In genomic region chr2:218033590-218034496, GRCh38 we compare ENCODE assay signal across 10 cellular contexts. TPM values are rescaled to one million over a fixed set of nuclear protein-coding genes. Genes with fewer than 3 reads are reported as not detected.
DNase-seq lines count a peak whose midpoint lies in the region; ATAC-seq, FAIRE-seq and TF ChIP-seq lines count a peak whose summit lies in the region.
"Had no signal": no experiment of that assay in that cellular context is flagged by ENCODE, and none has a peak within 500 bp of the region (broad histone marks: within the 10 kb centered on the region; RNA-seq: fewer than 3 reads in every experiment).

No MANE protein-coding gene starts in this region.

- CTCF ChIA-PET in activated CD4-positive, alpha-beta memory T cell treated with anti-CD3 and anti-CD28 coated beads, Interleukin-2, amount 10 ng/mL, durations not matched to agents 7 days and 5 days (lab: Charles Lee) = interaction anchor here (0.5 to 1.6 kb wide), 4 partner anchors 15 to 284 kb away, joined by 3 to 5 read pairs (median 4); partner anchors contain the start of gene RUFY4
- CTCF ChIA-PET in activated CD4-positive, alpha-beta memory T cell treated with anti-CD3 and anti-CD28 coated beads for 36 hours (lab: Charles Lee) = interaction anchor here (0.6 to 3.0 kb wide), 12 partner anchors 9 to 270 kb away, joined by 3 to 21 read pairs (median 4); partner anchors contain the start of gene RUFY4

- H3K36me3 ChIP-seq in iPS-20b (ENCODE audit: insufficient read depth, low read depth, low read length) (no peaks in the 10 kb centered on the region), subcutaneous abdominal adipose tissue (ENCODE audit: control insufficient read depth in 5 of 5, insufficient read depth in 5 of 5, low read length in 5 of 5) (no peaks in the 10 kb centered on the region)
- H3K36me3 ChIP-seq: gastrocnemius medialis had no signal

- H3K27ac ChIP-seq in iPS-20b (ENCODE audit: low read length) = no peak overlapping the region
- no peak overlapping the region for H3K27ac ChIP-seq in subcutaneous abdominal adipose tissue (ENCODE audit: low read depth, low read length)
- H3K27ac ChIP-seq: gastrocnemius medialis had no signal

- peak; percentile 15 for DNase-seq in activated CD4-positive, alpha-beta memory T cell treated with anti-CD3 and anti-CD28 coated beads, Interleukin-2, amount 10 ng/mL, durations not matched to agents 7 days and 5 days
- no peak for DNase-seq in activated CD4-positive, alpha-beta memory T cell treated with anti-CD3 and anti-CD28 coated beads for 36 hours
- DNase-seq in T-helper 17 cell (no peak), HTR-8/SVneo (ENCODE audit: insufficient read length, low spot score) (no peak), NCI-H2081 (lab: John Stamatoyannopoulos, UW) (no peak)

- no peaks in the 10 kb centered on the region for H3K9me3 Mint-ChIP-seq in activated CD4-positive, alpha-beta memory T cell treated with anti-CD3 and anti-CD28 coated beads, Interleukin-2, amount 10 ng/mL, durations not matched to agents 7 days and 5 days
- no peaks in the 10 kb centered on the region for H3K9me3 Mint-ChIP-seq in activated CD4-positive, alpha-beta memory T cell treated with anti-CD3 and anti-CD28 coated beads for 36 hours

- no peaks in the 10 kb centered on the region for H3K9me3 ChIP-seq in T-helper 17 cell (ENCODE audit: control insufficient read depth, low read length, poor library complexity, severe bottlenecking)
- no peaks in the 10 kb centered on the region for H3K9me3 ChIP-seq in iPS-20b (ENCODE audit: insufficient read depth, low read depth, low read length)
- H3K9me3 ChIP-seq in subcutaneous abdominal adipose tissue (ENCODE audit: control insufficient read depth in 5 of 5, low read length in 5 of 5) = no peaks in the 10 kb centered on the region
- H3K9me3 ChIP-seq: gastrocnemius medialis had no signal

- POLR2A ChIA-PET in activated CD4-positive, alpha-beta memory T cell treated with anti-CD3 and anti-CD28 coated beads, Interleukin-2, amount 10 ng/mL, durations not matched to agents 7 days and 5 days (lab: Charles Lee) = interaction anchor here (1.1 to 1.5 kb wide), 2 partner anchors 8 to 10 kb away, joined by 3 to 4 read pairs; no protein-coding TSS in a partner anchor
- POLR2A ChIA-PET in activated CD4-positive, alpha-beta memory T cell treated with anti-CD3 and anti-CD28 coated beads for 36 hours (lab: Charles Lee) = no interaction called here

- H3K27ac Mint-ChIP-seq in activated CD4-positive, alpha-beta memory T cell treated with anti-CD3 and anti-CD28 coated beads, Interleukin-2, amount 10 ng/mL, durations not matched to agents 7 days and 5 days = no peak overlapping the region
- H3K27ac Mint-ChIP-seq in activated CD4-positive, alpha-beta memory T cell treated with anti-CD3 and anti-CD28 coated beads for 36 hours = no peak overlapping the region
- peak overlapping the region; percentile 77 for H3K27ac Mint-ChIP-seq in T-helper 17 cell

- no peak overlapping the region for H3K9ac ChIP-seq in iPS-20b (ENCODE audit: low read depth, low read length)
- H3K9ac ChIP-seq in subcutaneous abdominal adipose tissue (ENCODE audit: low read length in 5 of 5) = peak overlapping the region in 1 of 5 donors; percentile 15

- TF ChIP-seq POLR2A in GM18505 (IDR thresholded peaks at IDR 0.05; ENCODE audit: borderline replicate concordance, extremely low read depth, insufficient read depth, insufficient read length) = no peak

- intact Hi-C loops in activated CD4-positive, alpha-beta memory T cell treated with anti-CD3 and anti-CD28 coated beads for 36 hours (cut with micrococcal nuclease) = loop anchor here (1.0 to 5.0 kb wide), 2 partner anchors 47 to 244 kb away; no protein-coding TSS in a partner anchor

- no peaks in the 10 kb centered on the region for H3K36me3 Mint-ChIP-seq in activated CD4-positive, alpha-beta memory T cell treated with anti-CD3 and anti-CD28 coated beads, Interleukin-2, amount 10 ng/mL, durations not matched to agents 7 days and 5 days (ENCODE audit: low read depth)
- H3K36me3 Mint-ChIP-seq in activated CD4-positive, alpha-beta memory T cell treated with anti-CD3 and anti-CD28 coated beads for 36 hours = no peaks in the 10 kb centered on the region
- no peaks in the 10 kb centered on the region for H3K36me3 Mint-ChIP-seq in T-helper 17 cell (ENCODE audit: low read depth)

- H3K4me3 ChIP-seq in iPS-20b (ENCODE audit: low read length) (peak overlapping the region; percentile 69), subcutaneous abdominal adipose tissue (ENCODE audit: low read depth in 1 of 5, low read length in 5 of 5) (peak overlapping the region in 3 of 5 donors; percentile 32 to 58 (median 54))

- peak overlapping the region; percentile 69 for H3K4me3 Mint-ChIP-seq in activated CD4-positive, alpha-beta memory T cell treated with anti-CD3 and anti-CD28 coated beads, Interleukin-2, amount 10 ng/mL, durations not matched to agents 7 days and 5 days
- no peak overlapping the region for H3K4me3 Mint-ChIP-seq in activated CD4-positive, alpha-beta memory T cell treated with anti-CD3 and anti-CD28 coated beads for 36 hours
- peak overlapping the region; percentile 84 for H3K4me3 Mint-ChIP-seq in T-helper 17 cell

- H3K27me3 ChIP-seq in iPS-20b (ENCODE audit: insufficient read depth, low read length) (peaks cover 40% of the 10 kb centered on the region), subcutaneous abdominal adipose tissue (ENCODE audit: control insufficient read depth in 5 of 5, insufficient read depth in 4 of 5, low read length in 5 of 5) (peaks cover 0 to 6% (median 0%) of the 10 kb centered on the region in 5 donors)
- H3K27me3 ChIP-seq: gastrocnemius medialis had no signal

- H3K4me1 ChIP-seq in iPS-20b (ENCODE audit: insufficient read depth, low read length) (no peaks in the 10 kb centered on the region), subcutaneous abdominal adipose tissue (ENCODE audit: control insufficient read depth in 5 of 5, insufficient read depth in 5 of 5, low read length in 5 of 5) (peaks cover 2 to 49% (median 41%) of the 10 kb centered on the region in 5 donors)

- no peak for FAIRE-seq in HTR-8/SVneo (lab: Jason Lieb, UNC)

- ATAC-seq in T-helper 17 cell (peak; percentile 13), GM18505 (IDR thresholded peaks at IDR 0.05; ENCODE audit: unreplicated experiment) (no peak)

- H3K27me3 Mint-ChIP-seq in activated CD4-positive, alpha-beta memory T cell treated with anti-CD3 and anti-CD28 coated beads, Interleukin-2, amount 10 ng/mL, durations not matched to agents 7 days and 5 days = peaks cover 4% of the 10 kb centered on the region
- no peaks in the 10 kb centered on the region for H3K27me3 Mint-ChIP-seq in activated CD4-positive, alpha-beta memory T cell treated with anti-CD3 and anti-CD28 coated beads for 36 hours
- peaks cover 4% of the 10 kb centered on the region for H3K27me3 Mint-ChIP-seq in T-helper 17 cell

- peaks cover 23% of the 10 kb centered on the region for H3K4me1 Mint-ChIP-seq in activated CD4-positive, alpha-beta memory T cell treated with anti-CD3 and anti-CD28 coated beads, Interleukin-2, amount 10 ng/mL, durations not matched to agents 7 days and 5 days
- H3K4me1 Mint-ChIP-seq in activated CD4-positive, alpha-beta memory T cell treated with anti-CD3 and anti-CD28 coated beads for 36 hours (ENCODE audit: low read depth) = peaks cover 11% of the 10 kb centered on the region
- peaks cover 10% of the 10 kb centered on the region for H3K4me1 Mint-ChIP-seq in T-helper 17 cell

RNA-seq across cellular contexts. Expression of gene TNS1, which starts 31.0 kb away (rescaled TPM):
- total RNA-seq in activated CD4-positive, alpha-beta memory T cell treated with anti-CD3 and anti-CD28 coated beads, Interleukin-2, amount 10 ng/mL, durations not matched to agents 7 days and 5 days = 1 to 10 TPM; 3.2 to 3.4 TPM
- total RNA-seq in activated CD4-positive, alpha-beta memory T cell treated with anti-CD3 and anti-CD28 coated beads for 36 hours = under 1 TPM; 0.92 to 0.97 TPM
- 10 to 100 TPM in 1 of 2 donors, under 1 TPM in 1; 0.80 to 16.8 TPM for total RNA-seq in T-helper 17 cell

RNA-seq across cellular contexts. Expression of gene RUFY4, which starts 35.2 kb away (rescaled TPM):
- total RNA-seq in activated CD4-positive, alpha-beta memory T cell treated with anti-CD3 and anti-CD28 coated beads, Interleukin-2, amount 10 ng/mL, durations not matched to agents 7 days and 5 days = 1 to 10 TPM; 2.1 to 3.2 TPM
- 1 to 10 TPM in 1 of 2 experiments, under 1 TPM in 1; 0.93 to 1.8 TPM for total RNA-seq in activated CD4-positive, alpha-beta memory T cell treated with anti-CD3 and anti-CD28 coated beads for 36 hours
- under 1 TPM in 1 of 2 donors, not detected in 1; 0.77 TPM for total RNA-seq in T-helper 17 cell
- total RNA-seq: RPMI7951 had no signal
